ENCODE assay signal across 10 cellular contexts in the genomic region with DNA sequence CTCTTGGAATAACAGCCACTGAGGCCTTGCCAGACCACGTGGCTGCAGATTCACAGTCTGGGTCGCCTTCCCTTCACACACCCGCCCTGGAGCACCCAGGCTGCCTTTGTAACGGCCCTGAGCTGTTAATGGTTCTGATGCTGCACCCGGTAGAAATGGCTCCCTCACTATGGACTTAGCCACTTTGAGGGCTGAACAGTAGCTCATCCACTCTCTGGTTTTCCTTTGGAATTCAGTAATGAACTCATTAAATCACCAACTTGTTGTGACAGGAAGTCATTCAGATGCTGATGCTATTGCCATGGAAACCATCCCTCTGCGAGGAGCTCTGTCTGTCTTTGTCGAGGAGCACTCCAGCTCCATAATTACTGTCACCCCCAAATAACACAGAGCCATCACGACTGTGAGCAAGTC. TPM values are rescaled to one million over a fixed set of nuclear protein-coding genes. Genes with fewer than 3 reads are reported as not detected.
A peak's percentile ranks its signal among the peaks of the same experiment; 100 is the strongest.
DNase-seq lines count a peak whose midpoint lies in the region; ATAC-seq and TF ChIP-seq lines count a peak whose summit lies in the region.
"Had no signal": no experiment of that assay in that cellular context is flagged by ENCODE, and none has a peak within 500 bp of the region (broad histone marks: within the 10 kb centered on the region; RNA-seq: fewer than 3 reads in every experiment).

No MANE protein-coding gene starts in this region.

- H3K4me1 Mint-ChIP-seq in glutamatergic neuron (ENCODE audit: low read depth, unreplicated experiment), result peaks cover 11% of the 10 kb centered on the region

- H3K9me3 Mint-ChIP-seq in glutamatergic neuron (ENCODE audit: unreplicated experiment), result no peaks in the 10 kb centered on the region

- no peak for TF ChIP-seq CTCF in glutamatergic neuron (IDR thresholded peaks at IDR 0.05; ENCODE audit: partially characterized antibody, unreplicated experiment)

- ATAC-seq in HG03025 (IDR thresholded peaks at IDR 0.05; ENCODE audit: low FRiP score, unreplicated experiment), result no peak

- no peaks in the 10 kb centered on the region for H3K27me3 Mint-ChIP-seq in glutamatergic neuron (ENCODE audit: unreplicated experiment)

- H3K4me3 Mint-ChIP-seq in glutamatergic neuron (ENCODE audit: unreplicated experiment), result peak overlapping the region; percentile 49

- H3K36me3 Mint-ChIP-seq in glutamatergic neuron (ENCODE audit: unreplicated experiment), result no peaks in the 10 kb centered on the region

- H3K27ac Mint-ChIP-seq in glutamatergic neuron (ENCODE audit: unreplicated experiment), result no peak overlapping the region

- DNase-seq in DMS53 (lab: John Stamatoyannopoulos, UW) (peak; percentile 6), DMS53 treated with DMSO at 0.1 percent for 48 hours (lab: John Stamatoyannopoulos, UW; ENCODE audit: unreplicated experiment) (no peak), NCI-H2227 (lab: John Stamatoyannopoulos, UW; ENCODE audit: unreplicated experiment) (peak; percentile 75), glutamatergic neuron (peak; percentile 23), occipital lobe (lab: John Stamatoyannopoulos, UW) (peak; percentile 68), T-helper 9 cell (no peak), RPMI8226 (no peak)
- DNase-seq: activated CD4-positive, alpha-beta T cell treated with anti-CD3 and anti-CD28 coated beads, Interleukin-2, amount 50 U/mL, for 48 hours; activated naive CD4-positive, alpha-beta T cell had no signal

RNA-seq across cellular contexts. Expression of a gene that starts 59.2 kb away (rescaled TPM):
- total RNA-seq in glutamatergic neuron (ENCODE audit: unreplicated experiment) (73.9 TPM), occipital lobe (255 TPM)

Comparison
In these comparisons a context has a peak if more than half of its experiments do, and no peak if none do; other contexts are left out.
1. DNase-seq: peak in DMS53 (single experiment), NCI-H2227 (single experiment), glutamatergic neuron (single experiment) and occipital lobe (single experiment); none in DMS53 treated with DMSO at 0.1 percent for 48 hours (single experiment), T-helper 9 cell (single experiment) and RPMI8226 (single experiment).